ENCODE assay signal across 8 cellular contexts in the genomic region with DNA sequence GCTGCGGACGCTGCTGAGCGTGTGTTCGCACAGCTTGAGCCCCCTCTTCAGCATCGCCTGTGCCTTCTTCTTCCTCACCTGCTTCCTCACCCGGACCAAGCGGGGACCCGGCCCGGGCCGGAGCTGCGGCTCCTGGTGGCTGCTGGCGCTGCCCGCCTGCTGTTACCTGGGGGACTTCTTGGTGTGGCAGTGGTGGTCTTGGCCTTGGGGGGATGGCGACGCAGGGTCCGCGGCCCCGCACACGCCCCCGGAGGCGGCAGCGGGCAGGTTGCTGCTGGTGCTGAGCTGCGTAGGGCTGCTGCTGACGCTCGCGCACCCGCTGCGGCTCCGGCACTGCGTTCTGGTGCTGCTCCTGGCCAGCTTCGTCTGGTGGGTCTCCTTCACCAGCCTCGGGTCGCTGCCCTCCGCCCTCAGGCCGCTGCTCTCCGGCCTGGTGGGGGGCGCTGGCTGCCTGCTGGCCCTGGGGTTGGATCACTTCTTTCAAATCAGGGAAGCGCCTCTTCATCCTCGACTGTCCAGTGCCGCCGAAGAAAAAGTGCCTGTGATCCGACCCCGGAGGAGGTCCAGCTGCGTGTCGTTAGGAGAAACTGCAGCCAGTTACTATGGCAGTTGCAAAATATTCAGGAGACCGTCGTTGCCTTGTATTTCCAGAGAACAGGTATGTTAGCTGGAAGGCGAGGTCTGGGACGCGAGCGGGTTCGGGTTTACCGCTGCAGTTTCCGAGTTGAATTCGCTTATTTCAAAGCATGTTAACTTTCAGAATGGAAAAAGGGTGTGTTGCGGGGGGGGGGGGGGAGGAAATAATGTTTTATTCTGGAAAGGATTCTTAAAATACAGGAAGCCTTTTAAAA. TPM values are rescaled to one million over a fixed set of nuclear protein-coding genes. Genes with fewer than 3 reads are reported as not detected.
DNase-seq lines count a peak whose midpoint lies in the region; ATAC-seq, FAIRE-seq and TF ChIP-seq lines count a peak whose summit lies in the region.

No MANE protein-coding gene starts in this region.

- WGBS in ectodermal cell, 2 experiments: 0% methylated on average over 56 of the region's 56 CpGs

- H3K27ac Mint-ChIP-seq in mesothelial cell of epicardium: peak overlapping the region; percentile 32
- H3K27ac Mint-ChIP-seq in stimulated activated naive CD8-positive, alpha-beta T cell treated with anti-CD3 and anti-CD28 coated beads, Interleukin-15, amount 100 ng/mL, for 72 hours: peak overlapping the region; percentile 71 to 97

- TF ChIP-seq POLR2A in GM12892 (IDR thresholded peaks at IDR 0.05; ENCODE audit: low read depth, low read length) (no peak; the same call in 1 of the 2 replicates), NB4 (IDR thresholded peaks at IDR 0.05; ENCODE audit: extremely low read depth, insufficient read length) (no peak)

- no peaks in the 10 kb centered on the region for H3K36me3 Mint-ChIP-seq in mesothelial cell of epicardium

- no peak; the same call in 1 of the 2 replicates for TF ChIP-seq CTCF in HEK293 (tag by site-specific recombination; IDR thresholded peaks at IDR 0.05)
- TF ChIP-seq CTCF in NB4 (IDR thresholded peaks at IDR 0.05; ENCODE audit: low read depth, low read length): no peak
- TF ChIP-seq CTCF in mesothelial cell of epicardium (IDR thresholded peaks at IDR 0.05; ENCODE audit: unreplicated experiment): no peak

- H3K27ac ChIP-seq in HEK293 (ENCODE audit: extremely low read depth, low read depth, low read length) (peak overlapping the region; percentile 80; the same call in 1 of the 2 replicates), ectodermal cell (ENCODE audit: insufficient read depth, low read depth, low read length, poor library complexity, severe bottlenecking) (peak overlapping the region; percentile 33)

- POLR2A ChIA-PET in HEK293 (lab: Yijun Ruan, JAX): interaction anchor here (0.7 to 2.1 kb wide), 8 partner anchors 11 to 429 kb away, joined by 3 to 14 read pairs (median 5); partner anchors contain the start of genes CALCB, CYP2R1 and PSMA1

- H3K9me3 ChIP-seq in HEK293 (ENCODE audit: control insufficient read depth, insufficient read depth, low read depth, low read length): no peaks in the 10 kb centered on the region
- no peaks in the 10 kb centered on the region for H3K9me3 ChIP-seq in ectodermal cell (ENCODE audit: control insufficient read depth, low read length)

- peaks cover 36% of the 10 kb centered on the region for H3K27me3 ChIP-seq in ectodermal cell (ENCODE audit: control insufficient read depth, insufficient read depth, low read length, poor library complexity, severe bottlenecking)

- no peaks in the 10 kb centered on the region for H3K36me3 ChIP-seq in HEK293 (ENCODE audit: control insufficient read depth in 2 of 2, insufficient read depth in 1 of 2, low read length in 2 of 2)
- H3K36me3 ChIP-seq in ectodermal cell (ENCODE audit: control insufficient read depth, insufficient read depth, low read length): no peaks in the 10 kb centered on the region

- CTCF ChIA-PET in HEK293 (lab: Yijun Ruan, JAX): interaction anchor here (1.4 to 1.8 kb wide), 2 partner anchors 9 to 145 kb away, joined by 4 to 6 read pairs; no protein-coding TSS in a partner anchor

- H3K9me3 Mint-ChIP-seq in mesothelial cell of epicardium: no peaks in the 10 kb centered on the region
- H3K9me3 Mint-ChIP-seq in stimulated activated naive CD8-positive, alpha-beta T cell treated with anti-CD3 and anti-CD28 coated beads, Interleukin-15, amount 100 ng/mL, for 72 hours: no peaks in the 10 kb centered on the region

- peak overlapping the region; percentile 83 for H3K4me3 Mint-ChIP-seq in mesothelial cell of epicardium
- peak overlapping the region; percentile 74 to 96 for H3K4me3 Mint-ChIP-seq in stimulated activated naive CD8-positive, alpha-beta T cell treated with anti-CD3 and anti-CD28 coated beads, Interleukin-15, amount 100 ng/mL, for 72 hours

- peaks cover 8% of the 10 kb centered on the region for H3K27me3 Mint-ChIP-seq in mesothelial cell of epicardium (ENCODE audit: low read depth)
- H3K27me3 Mint-ChIP-seq in stimulated activated naive CD8-positive, alpha-beta T cell treated with anti-CD3 and anti-CD28 coated beads, Interleukin-15, amount 100 ng/mL, for 72 hours: no peaks in the 10 kb centered on the region

- ATAC-seq in stimulated activated naive CD8-positive, alpha-beta T cell treated with anti-CD3 and anti-CD28 coated beads, Interleukin-15, amount 100 ng/mL, for 72 hours: peak; percentile 45

- peak; percentile 76 for FAIRE-seq in GM12892 (lab: Jason Lieb, UNC)

- DNase-seq in GM12892 (ENCODE audit: insufficient read length): no peak
- DNase-seq in NB4 (ENCODE audit: low read depth): peak; percentile 55
- peak; percentile 9 to 33 for DNase-seq in activated CD4-positive, alpha-beta T cell treated with anti-CD3 and anti-CD28 coated beads, Interleukin-2, amount 50 U/mL, for 24 hours (ENCODE audit: low read depth in 1 of 2, low spot score in 1 of 2)
- peak in 1 of 2 experiments; percentile 21 for DNase-seq in mesothelial cell of epicardium (ENCODE audit: low spot score in 2 of 2, unreplicated experiment in 2 of 2)
- peak; percentile 54 to 61 for DNase-seq in stimulated activated naive CD8-positive, alpha-beta T cell treated with anti-CD3 and anti-CD28 coated beads, Interleukin-15, amount 100 ng/mL, for 72 hours
- no peak for DNase-seq in 8988T

- peaks cover 42% of the 10 kb centered on the region for H3K4me1 Mint-ChIP-seq in mesothelial cell of epicardium
- H3K4me1 Mint-ChIP-seq in stimulated activated naive CD8-positive, alpha-beta T cell treated with anti-CD3 and anti-CD28 coated beads, Interleukin-15, amount 100 ng/mL, for 72 hours: peaks cover 38% of the 10 kb centered on the region

- no peaks in the 10 kb centered on the region for H3K4me1 ChIP-seq in HEK293 (ENCODE audit: control insufficient read depth, insufficient read depth, low read length)
- peaks cover 9% of the 10 kb centered on the region for H3K4me1 ChIP-seq in ectodermal cell (ENCODE audit: control insufficient read depth, insufficient read depth, low read length)

- H3K4me3 ChIP-seq in HEK293 (ENCODE audit: low read depth, low read length) (peak overlapping the region; percentile 89), NB4 (ENCODE audit: low read depth, low read length) (peak overlapping the region; percentile 92), ectodermal cell (ENCODE audit: insufficient read depth, low read depth, low read length) (peak overlapping the region; percentile 69)

TF ChIP-seq in HEK293, 187 proteins besides CTCF, POLR2A, EP300 and RAD21 (continues in another document):
- TF ChIP-seq ZNF555 (tag by site-specific recombination; conservative IDR thresholded peaks at IDR 0.05): no peak
- no peak for TF ChIP-seq ZNF341 (tag by site-specific recombination; IDR thresholded peaks at IDR 0.05; ENCODE audit: low read depth)
- peak; percentile 72 for TF ChIP-seq ZNF10 (tag by site-specific recombination; IDR thresholded peaks at IDR 0.05)
- TF ChIP-seq MEIS1 (CRISPR knock-in tag; IDR thresholded peaks at IDR 0.05; ENCODE audit: borderline replicate concordance): no peak
- no peak for TF ChIP-seq ZNF2 (tag by site-specific recombination; IDR thresholded peaks at IDR 0.05)
- no peak for TF ChIP-seq ZNF654 (tag by site-specific recombination; IDR thresholded peaks at IDR 0.05; ENCODE audit: low read depth)
- TF ChIP-seq PRDM10 (tag by site-specific recombination; IDR thresholded peaks at IDR 0.05): no peak
- TF ChIP-seq ATF2 (tag by site-specific recombination; IDR thresholded peaks at IDR 0.05; ENCODE audit: low read depth): no peak
- 0 out of 2 replicates have a peak, but pooled peaks have one; percentile 14 for TF ChIP-seq ZXDB (tag by site-specific recombination; IDR thresholded peaks at IDR 0.05)
- peak; percentile 83 for TF ChIP-seq ZNF600 (tag by site-specific recombination; IDR thresholded peaks at IDR 0.05)
- TF ChIP-seq ZNF132 (tag by site-specific recombination; IDR thresholded peaks at IDR 0.05; ENCODE audit: borderline replicate concordance): no peak

RNA-seq across cellular contexts. Expression of gene PDE3B, which starts 1.0 kb away (rescaled TPM):
- polyA plus RNA-seq in GM12892 (2012; ENCODE audit: missing spikeins): 1.4 TPM
- 15.1 TPM for polyA plus RNA-seq in ectodermal cell (2013, experiment 1 of 4)
- 13.4 TPM for polyA plus RNA-seq in ectodermal cell (2013, experiment 2 of 4)
- polyA plus RNA-seq in ectodermal cell (2013, experiment 3 of 4): 13.1 TPM
- 11.9 TPM for polyA plus RNA-seq in ectodermal cell (2013, experiment 4 of 4)
- 10.1 to 12.3 TPM (median 10.7 TPM) in 3 replicates for total RNA-seq in mesothelial cell of epicardium

Comparison
In these comparisons a context has a peak if more than half of its experiments do, and no peak if none do; other contexts are left out.
1. DNase-seq: peak in NB4 (single experiment), activated CD4-positive, alpha-beta T cell treated with anti-CD3 and anti-CD28 coated beads, Interleukin-2, amount 50 U/mL, for 24 hours (2 of 2) and stimulated activated naive CD8-positive, alpha-beta T cell treated with anti-CD3 and anti-CD28 coated beads, Interleukin-15, amount 100 ng/mL, for 72 hours (2 of 2); none in GM12892 (single experiment) and 8988T (single experiment).
2. Peak in every context shown above with its lines, with median percentiles within 50 percentile points of each other: H3K4me3 ChIP-seq.